In genomic region chr11:77589521-77590193, GRCh38 we compare ENCODE assay signal across 1 cellular context.
TF ChIP-seq lines count a peak whose summit lies in the region.

Gene AQP11, plus strand, starts transcription at chr11:77589953. Its CDS starts 40 bp downstream, at chr11:77589993.

TF ChIP-seq in HepG2, 621 proteins besides CTCF, POLR2A, EP300 and RAD21 (continued from another document and continues in another):
- TF ChIP-seq, protein P1, sequence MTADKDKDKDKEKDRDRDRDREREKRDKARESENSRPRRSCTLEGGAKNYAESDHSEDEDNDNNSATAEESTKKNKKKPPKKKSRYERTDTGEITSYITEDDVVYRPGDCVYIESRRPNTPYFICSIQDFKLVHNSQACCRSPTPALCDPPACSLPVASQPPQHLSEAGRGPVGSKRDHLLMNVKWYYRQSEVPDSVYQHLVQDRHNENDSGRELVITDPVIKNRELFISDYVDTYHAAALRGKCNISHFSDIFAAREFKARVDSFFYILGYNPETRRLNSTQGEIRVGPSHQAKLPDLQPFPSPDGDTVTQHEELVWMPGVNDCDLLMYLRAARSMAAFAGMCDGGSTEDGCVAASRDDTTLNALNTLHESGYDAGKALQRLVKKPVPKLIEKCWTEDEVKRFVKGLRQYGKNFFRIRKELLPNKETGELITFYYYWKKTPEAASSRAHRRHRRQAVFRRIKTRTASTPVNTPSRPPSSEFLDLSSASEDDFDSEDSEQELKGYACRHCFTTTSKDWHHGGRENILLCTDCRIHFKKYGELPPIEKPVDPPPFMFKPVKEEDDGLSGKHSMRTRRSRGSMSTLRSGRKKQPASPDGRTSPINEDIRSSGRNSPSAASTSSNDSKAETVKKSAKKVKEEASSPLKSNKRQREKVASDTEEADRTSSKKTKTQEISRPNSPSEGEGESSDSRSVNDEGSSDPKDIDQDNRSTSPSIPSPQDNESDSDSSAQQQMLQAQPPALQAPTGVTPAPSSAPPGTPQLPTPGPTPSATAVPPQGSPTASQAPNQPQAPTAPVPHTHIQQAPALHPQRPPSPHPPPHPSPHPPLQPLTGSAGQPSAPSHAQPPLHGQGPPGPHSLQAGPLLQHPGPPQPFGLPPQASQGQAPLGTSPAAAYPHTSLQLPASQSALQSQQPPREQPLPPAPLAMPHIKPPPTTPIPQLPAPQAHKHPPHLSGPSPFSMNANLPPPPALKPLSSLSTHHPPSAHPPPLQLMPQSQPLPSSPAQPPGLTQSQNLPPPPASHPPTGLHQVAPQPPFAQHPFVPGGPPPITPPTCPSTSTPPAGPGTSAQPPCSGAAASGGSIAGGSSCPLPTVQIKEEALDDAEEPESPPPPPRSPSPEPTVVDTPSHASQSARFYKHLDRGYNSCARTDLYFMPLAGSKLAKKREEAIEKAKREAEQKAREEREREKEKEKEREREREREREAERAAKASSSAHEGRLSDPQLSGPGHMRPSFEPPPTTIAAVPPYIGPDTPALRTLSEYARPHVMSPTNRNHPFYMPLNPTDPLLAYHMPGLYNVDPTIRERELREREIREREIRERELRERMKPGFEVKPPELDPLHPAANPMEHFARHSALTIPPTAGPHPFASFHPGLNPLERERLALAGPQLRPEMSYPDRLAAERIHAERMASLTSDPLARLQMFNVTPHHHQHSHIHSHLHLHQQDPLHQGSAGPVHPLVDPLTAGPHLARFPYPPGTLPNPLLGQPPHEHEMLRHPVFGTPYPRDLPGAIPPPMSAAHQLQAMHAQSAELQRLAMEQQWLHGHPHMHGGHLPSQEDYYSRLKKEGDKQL (CRISPR knock-in tag; IDR thresholded peaks at IDR 0.05; ENCODE audit: low read depth) = no peak
- peak; percentile 69; the same call in 1 of the 2 replicates for TF ChIP-seq ZNF558 (CRISPR knock-in tag; IDR thresholded peaks at IDR 0.05; ENCODE audit: borderline replicate concordance)
- peak; percentile 13; the same call in 1 of the 2 replicates for TF ChIP-seq ZNF121 (CRISPR knock-in tag; IDR thresholded peaks at IDR 0.05)
- TF ChIP-seq, protein P2, sequence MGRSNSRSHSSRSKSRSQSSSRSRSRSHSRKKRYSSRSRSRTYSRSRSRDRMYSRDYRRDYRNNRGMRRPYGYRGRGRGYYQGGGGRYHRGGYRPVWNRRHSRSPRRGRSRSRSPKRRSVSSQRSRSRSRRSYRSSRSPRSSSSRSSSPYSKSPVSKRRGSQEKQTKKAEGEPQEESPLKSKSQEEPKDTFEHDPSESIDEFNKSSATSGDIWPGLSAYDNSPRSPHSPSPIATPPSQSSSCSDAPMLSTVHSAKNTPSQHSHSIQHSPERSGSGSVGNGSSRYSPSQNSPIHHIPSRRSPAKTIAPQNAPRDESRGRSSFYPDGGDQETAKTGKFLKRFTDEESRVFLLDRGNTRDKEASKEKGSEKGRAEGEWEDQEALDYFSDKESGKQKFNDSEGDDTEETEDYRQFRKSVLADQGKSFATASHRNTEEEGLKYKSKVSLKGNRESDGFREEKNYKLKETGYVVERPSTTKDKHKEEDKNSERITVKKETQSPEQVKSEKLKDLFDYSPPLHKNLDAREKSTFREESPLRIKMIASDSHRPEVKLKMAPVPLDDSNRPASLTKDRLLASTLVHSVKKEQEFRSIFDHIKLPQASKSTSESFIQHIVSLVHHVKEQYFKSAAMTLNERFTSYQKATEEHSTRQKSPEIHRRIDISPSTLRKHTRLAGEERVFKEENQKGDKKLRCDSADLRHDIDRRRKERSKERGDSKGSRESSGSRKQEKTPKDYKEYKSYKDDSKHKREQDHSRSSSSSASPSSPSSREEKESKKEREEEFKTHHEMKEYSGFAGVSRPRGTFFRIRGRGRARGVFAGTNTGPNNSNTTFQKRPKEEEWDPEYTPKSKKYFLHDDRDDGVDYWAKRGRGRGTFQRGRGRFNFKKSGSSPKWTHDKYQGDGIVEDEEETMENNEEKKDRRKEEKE (IDR thresholded peaks at IDR 0.05) = no peak
- TF ChIP-seq ZNF446 (CRISPR knock-in tag; IDR thresholded peaks at IDR 0.05) = no peak; the same call in 1 of the 2 replicates
- TF ChIP-seq, protein P3, sequence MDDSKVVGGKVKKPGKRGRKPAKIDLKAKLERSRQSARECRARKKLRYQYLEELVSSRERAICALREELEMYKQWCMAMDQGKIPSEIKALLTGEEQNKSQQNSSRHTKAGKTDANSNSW (CRISPR knock-in tag; IDR thresholded peaks at IDR 0.05; ENCODE audit: borderline replicate concordance) = peak; percentile 48
- TF ChIP-seq, protein P4, sequence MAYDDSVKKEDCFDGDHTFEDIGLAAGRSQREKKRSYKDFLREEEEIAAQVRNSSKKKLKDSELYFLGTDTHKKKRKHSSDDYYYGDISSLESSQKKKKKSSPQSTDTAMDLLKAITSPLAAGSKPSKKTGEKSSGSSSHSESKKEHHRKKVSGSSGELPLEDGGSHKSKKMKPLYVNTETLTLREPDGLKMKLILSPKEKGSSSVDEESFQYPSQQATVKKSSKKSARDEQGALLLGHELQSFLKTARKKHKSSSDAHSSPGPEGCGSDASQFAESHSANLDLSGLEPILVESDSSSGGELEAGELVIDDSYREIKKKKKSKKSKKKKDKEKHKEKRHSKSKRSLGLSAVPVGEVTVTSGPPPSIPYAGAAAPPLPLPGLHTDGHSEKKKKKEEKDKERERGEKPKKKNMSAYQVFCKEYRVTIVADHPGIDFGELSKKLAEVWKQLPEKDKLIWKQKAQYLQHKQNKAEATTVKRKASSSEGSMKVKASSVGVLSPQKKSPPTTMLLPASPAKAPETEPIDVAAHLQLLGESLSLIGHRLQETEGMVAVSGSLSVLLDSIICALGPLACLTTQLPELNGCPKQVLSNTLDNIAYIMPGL (CRISPR knock-in tag; IDR thresholded peaks at IDR 0.05; ENCODE audit: borderline replicate concordance in 1 of 2, low read depth in 1 of 2) = peak in 1 of 2 experiments; percentile 43; a peak in 2 of 4 replicates
- TF ChIP-seq ATF5 (CRISPR knock-in tag; IDR thresholded peaks at IDR 0.05; ENCODE audit: low read depth) = no peak
- peak; percentile 57; the same call in 1 of the 2 replicates for TF ChIP-seq ZHX1 (CRISPR knock-in tag; IDR thresholded peaks at IDR 0.05; ENCODE audit: low read depth)
- no peak for TF ChIP-seq NONO (IDR thresholded peaks at IDR 0.05)
- peak; percentile 59; the same call in 1 of the 2 replicates for TF ChIP-seq NONO (CRISPR knock-in tag; conservative IDR thresholded peaks at IDR 0.05)
- TF ChIP-seq RORA (CRISPR knock-in tag; IDR thresholded peaks at IDR 0.05) = no peak; the same call in 1 of the 2 replicates
- TF ChIP-seq NCOR1 (IDR thresholded peaks at IDR 0.05; ENCODE audit: borderline replicate concordance, low read length) = peak; percentile 91; the same call in 1 of the 2 replicates
- no peak for TF ChIP-seq IKZF1 (IDR thresholded peaks at IDR 0.05)
- TF ChIP-seq, protein P5, sequence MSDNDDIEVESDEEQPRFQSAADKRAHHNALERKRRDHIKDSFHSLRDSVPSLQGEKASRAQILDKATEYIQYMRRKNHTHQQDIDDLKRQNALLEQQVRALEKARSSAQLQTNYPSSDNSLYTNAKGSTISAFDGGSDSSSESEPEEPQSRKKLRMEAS (IDR thresholded peaks at IDR 0.05) = peak; percentile 87
- TF ChIP-seq TEAD3 (CRISPR knock-in tag; optimal IDR thresholded peaks at IDR 0.05; ENCODE audit: borderline replicate concordance) = peak; percentile 7
- 0 out of 2 replicates have a peak, but pooled peaks have one; percentile 80 for TF ChIP-seq ZNF101 (CRISPR knock-in tag; IDR thresholded peaks at IDR 0.05; ENCODE audit: borderline replicate concordance, low read depth)
- TF ChIP-seq, protein P6, sequence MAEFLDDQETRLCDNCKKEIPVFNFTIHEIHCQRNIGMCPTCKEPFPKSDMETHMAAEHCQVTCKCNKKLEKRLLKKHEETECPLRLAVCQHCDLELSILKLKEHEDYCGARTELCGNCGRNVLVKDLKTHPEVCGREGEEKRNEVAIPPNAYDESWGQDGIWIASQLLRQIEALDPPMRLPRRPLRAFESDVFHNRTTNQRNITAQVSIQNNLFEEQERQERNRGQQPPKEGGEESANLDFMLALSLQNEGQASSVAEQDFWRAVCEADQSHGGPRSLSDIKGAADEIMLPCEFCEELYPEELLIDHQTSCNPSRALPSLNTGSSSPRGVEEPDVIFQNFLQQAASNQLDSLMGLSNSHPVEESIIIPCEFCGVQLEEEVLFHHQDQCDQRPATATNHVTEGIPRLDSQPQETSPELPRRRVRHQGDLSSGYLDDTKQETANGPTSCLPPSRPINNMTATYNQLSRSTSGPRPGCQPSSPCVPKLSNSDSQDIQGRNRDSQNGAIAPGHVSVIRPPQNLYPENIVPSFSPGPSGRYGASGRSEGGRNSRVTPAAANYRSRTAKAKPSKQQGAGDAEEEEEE (CRISPR knock-in tag; IDR thresholded peaks at IDR 0.05; ENCODE audit: borderline replicate concordance) = peak; percentile 39; the same call in 1 of the 2 replicates
- TF ChIP-seq TRIM24 (CRISPR knock-in tag; IDR thresholded peaks at IDR 0.05) = no peak
- no peak for TF ChIP-seq PHB2 (IDR thresholded peaks at IDR 0.05; ENCODE audit: partially characterized antibody)
- 0 out of 2 replicates have a peak, but pooled peaks have one; percentile 73 for TF ChIP-seq ZNF414 (CRISPR knock-in tag; IDR thresholded peaks at IDR 0.05)
- TF ChIP-seq, protein P7, sequence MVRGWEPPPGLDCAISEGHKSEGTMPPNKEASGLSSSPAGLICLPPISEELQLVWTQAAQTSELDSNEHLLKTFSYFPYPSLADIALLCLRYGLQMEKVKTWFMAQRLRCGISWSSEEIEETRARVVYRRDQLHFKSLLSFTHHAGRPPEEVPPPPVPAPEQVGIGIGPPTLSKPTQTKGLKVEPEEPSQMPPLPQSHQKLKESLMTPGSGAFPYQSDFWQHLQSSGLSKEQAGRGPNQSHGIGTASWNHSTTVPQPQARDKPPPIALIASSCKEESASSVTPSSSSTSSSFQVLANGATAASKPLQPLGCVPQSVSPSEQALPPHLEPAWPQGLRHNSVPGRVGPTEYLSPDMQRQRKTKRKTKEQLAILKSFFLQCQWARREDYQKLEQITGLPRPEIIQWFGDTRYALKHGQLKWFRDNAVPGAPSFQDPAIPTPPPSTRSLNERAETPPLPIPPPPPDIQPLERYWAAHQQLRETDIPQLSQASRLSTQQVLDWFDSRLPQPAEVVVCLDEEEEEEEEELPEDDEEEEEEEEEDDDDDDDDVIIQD (CRISPR knock-in tag; IDR thresholded peaks at IDR 0.05; ENCODE audit: low read depth) = no peak
- TF ChIP-seq ZNF547 (CRISPR knock-in tag; IDR thresholded peaks at IDR 0.05) = no peak; the same call in 1 of the 2 replicates
- peak; percentile 75; the same call in 1 of the 2 replicates for TF ChIP-seq TFDP2 (CRISPR knock-in tag; IDR thresholded peaks at IDR 0.05)
- peak; percentile 91; the same call in 1 of the 2 replicates for TF ChIP-seq ZNF546 (CRISPR knock-in tag; conservative IDR thresholded peaks at IDR 0.05)
- no peak for TF ChIP-seq ZNF354B (CRISPR knock-in tag; IDR thresholded peaks at IDR 0.05)
- TF ChIP-seq, protein P8, sequence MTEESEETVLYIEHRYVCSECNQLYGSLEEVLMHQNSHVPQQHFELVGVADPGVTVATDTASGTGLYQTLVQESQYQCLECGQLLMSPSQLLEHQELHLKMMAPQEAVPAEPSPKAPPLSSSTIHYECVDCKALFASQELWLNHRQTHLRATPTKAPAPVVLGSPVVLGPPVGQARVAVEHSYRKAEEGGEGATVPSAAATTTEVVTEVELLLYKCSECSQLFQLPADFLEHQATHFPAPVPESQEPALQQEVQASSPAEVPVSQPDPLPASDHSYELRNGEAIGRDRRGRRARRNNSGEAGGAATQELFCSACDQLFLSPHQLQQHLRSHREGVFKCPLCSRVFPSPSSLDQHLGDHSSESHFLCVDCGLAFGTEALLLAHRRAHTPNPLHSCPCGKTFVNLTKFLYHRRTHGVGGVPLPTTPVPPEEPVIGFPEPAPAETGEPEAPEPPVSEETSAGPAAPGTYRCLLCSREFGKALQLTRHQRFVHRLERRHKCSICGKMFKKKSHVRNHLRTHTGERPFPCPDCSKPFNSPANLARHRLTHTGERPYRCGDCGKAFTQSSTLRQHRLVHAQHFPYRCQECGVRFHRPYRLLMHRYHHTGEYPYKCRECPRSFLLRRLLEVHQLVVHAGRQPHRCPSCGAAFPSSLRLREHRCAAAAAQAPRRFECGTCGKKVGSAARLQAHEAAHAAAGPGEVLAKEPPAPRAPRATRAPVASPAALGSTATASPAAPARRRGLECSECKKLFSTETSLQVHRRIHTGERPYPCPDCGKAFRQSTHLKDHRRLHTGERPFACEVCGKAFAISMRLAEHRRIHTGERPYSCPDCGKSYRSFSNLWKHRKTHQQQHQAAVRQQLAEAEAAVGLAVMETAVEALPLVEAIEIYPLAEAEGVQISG (CRISPR knock-in tag; IDR thresholded peaks at IDR 0.05) = peak; percentile 72
- no peak for TF ChIP-seq MTA3 (CRISPR knock-in tag; IDR thresholded peaks at IDR 0.05)
